30 cellular contexts compared by ENCODE assay signal in the genomic region with DNA sequence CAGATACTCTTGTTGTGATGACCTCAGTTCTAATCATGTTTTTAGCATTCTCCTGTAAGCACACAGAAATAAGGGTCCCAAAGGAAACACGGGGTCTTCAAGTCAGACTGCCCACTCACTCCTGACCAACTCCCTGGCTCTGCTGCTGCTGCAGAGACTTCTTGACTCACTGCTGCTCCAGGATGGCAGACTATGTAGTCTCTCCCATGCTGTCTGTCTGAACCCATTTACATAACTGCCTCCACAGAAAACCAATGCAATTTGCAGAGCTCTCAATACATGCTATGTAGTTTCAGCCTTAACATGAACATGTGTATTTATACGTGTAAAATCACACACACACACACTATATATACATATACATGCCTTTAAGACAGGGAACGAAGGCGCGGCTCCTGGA.
"Had no signal": no experiment of that assay in that cellular context is flagged by ENCODE, and none has a peak within 500 bp of the region (broad histone marks: within the 10 kb centered on the region; RNA-seq: fewer than 3 reads in every experiment).

No MANE protein-coding gene starts in this region.

- H3K27me3 ChIP-seq: brain microvascular endothelial cell, cardiac muscle cell, colonic mucosa, esophagus muscularis mucosa, gastroesophageal sphincter, heart right ventricle had no signal

- H3K9me3 Mint-ChIP-seq: activated B cell treated with CpG ODN at 0.5 μM for 24 hours; activated CD8-positive, alpha-beta T cell treated with anti-CD3 and anti-CD28 coated beads for 36 hours; activated T-helper 17 cell treated with anti-CD3 and anti-CD28 coated beads, Interleukin-2, amount 50 U/mL, for 72 hours; T-helper 2 cell treated with Interferon-gamma antibody and Interleukin-4, amounts not matched to agents 5 μg/mL and 100 μg/mL, for 36 hours had no signal

- H3K4me3 ChIP-seq: cardiac muscle cell, colonic mucosa, esophagus muscularis mucosa, gastroesophageal sphincter, heart right ventricle had no signal

- H3K36me3 ChIP-seq: brain microvascular endothelial cell, cardiac muscle cell, colonic mucosa had no signal

- H3K27ac Mint-ChIP-seq: activated B cell treated with CpG ODN at 0.5 μM for 24 hours; activated CD8-positive, alpha-beta T cell treated with anti-CD3 and anti-CD28 coated beads for 36 hours; activated naive CD8-positive, alpha-beta T cell; activated T-helper 17 cell treated with anti-CD3 and anti-CD28 coated beads, Interleukin-2, amount 50 U/mL, for 72 hours; T-helper 17 cell; T-helper 2 cell treated with Interferon-gamma antibody and Interleukin-4, amounts not matched to agents 5 μg/mL and 100 μg/mL, for 36 hours had no signal

- H3K9me3 ChIP-seq: colonic mucosa, esophagus muscularis mucosa, gastroesophageal sphincter had no signal

- H3K4me3 Mint-ChIP-seq: activated B cell treated with CpG ODN at 0.5 μM for 24 hours; activated CD8-positive, alpha-beta T cell treated with anti-CD3 and anti-CD28 coated beads for 36 hours; activated naive CD8-positive, alpha-beta T cell; activated T-cell treated with anti-CD3 and anti-CD28 coated beads, Interleukin-2, amount 50 U/mL, for 4 hours; activated T-helper 17 cell treated with anti-CD3 and anti-CD28 coated beads, Interleukin-2, amount 50 U/mL, for 72 hours; T-helper 17 cell; T-helper 2 cell treated with Interferon-gamma antibody and Interleukin-4, amounts not matched to agents 5 μg/mL and 100 μg/mL, for 36 hours had no signal

- H3K27ac ChIP-seq: brain microvascular endothelial cell, cardiac muscle cell, colonic mucosa, esophagus muscularis mucosa, gastroesophageal sphincter, heart right ventricle had no signal

- H3K27me3 Mint-ChIP-seq: activated B cell treated with CpG ODN at 0.5 μM for 24 hours; activated CD8-positive, alpha-beta T cell treated with anti-CD3 and anti-CD28 coated beads for 36 hours; activated naive CD8-positive, alpha-beta T cell; activated T-helper 17 cell treated with anti-CD3 and anti-CD28 coated beads, Interleukin-2, amount 50 U/mL, for 72 hours; T-helper 17 cell had no signal

- H3K4me1 Mint-ChIP-seq: activated B cell treated with CpG ODN at 0.5 μM for 24 hours; activated T-helper 17 cell treated with anti-CD3 and anti-CD28 coated beads, Interleukin-2, amount 50 U/mL, for 72 hours; T-helper 17 cell had no signal

- DNase-seq: activated B cell treated with CpG ODN at 0.5 μM for 24 hours; activated CD4-positive, alpha-beta T cell treated with anti-CD3 and anti-CD28 coated beads for 48 hours; activated CD4-positive, alpha-beta T cell treated with anti-CD3 and anti-CD28 coated beads, Interleukin-2, amount 50 U/mL, for 1 hour; activated CD4-positive, alpha-beta T cell treated with anti-CD3 and anti-CD28 coated beads, Interleukin-2, amount 50 U/mL, for 48 hours; activated CD8-positive, alpha-beta memory T cell treated with anti-CD3 and anti-CD28 coated beads for 24 hours; activated CD8-positive, alpha-beta T cell treated with anti-CD3 and anti-CD28 coated beads for 36 hours; activated effector memory CD4-positive, alpha-beta T cell treated with Interleukin-2 at 50 U/mL for 16 hours; activated gamma-delta T cell treated with Interleukin-2 at 50 U/mL for 16 hours; activated naive CD4-positive, alpha-beta T cell treated with anti-CD3 and anti-CD28 coated beads, Interleukin-2, amount 50 U/mL, for 16 hours; activated naive CD4-positive, alpha-beta T cell treated with Interleukin-2 at 50 U/mL for 16 hours; activated T-cell treated with anti-CD3 and anti-CD28 coated beads, Interleukin-2, amount 50 U/mL, for 4 hours; amniotic stem cell; anterior cingulate cortex; brain microvascular endothelial cell; central memory CD4-positive, alpha-beta T cell; cerebellar nuclear complex; colonic mucosa; effector CD8-positive, alpha-beta T cell; foreskin melanocyte; heart right ventricle; T-helper 1 cell; T-helper 17 cell; T1000 had no signal

- H3K36me3 Mint-ChIP-seq: activated naive CD8-positive, alpha-beta T cell had no signal

- ATAC-seq: activated CD4-positive, CD25-positive, alpha-beta regulatory T cell treated with anti-CD3 and anti-CD28 coated beads, Interleukin-2, amount 50 U/mL, for 24 hours; activated CD8-positive, alpha-beta T cell treated with anti-CD3 and anti-CD28 coated beads for 36 hours; activated T-cell treated with anti-CD3 and anti-CD28 coated beads, Interleukin-2, amount 50 U/mL, for 4 hours; activated T-helper 17 cell treated with anti-CD3 and anti-CD28 coated beads, Interleukin-2, amount 50 U/mL, for 72 hours; gastroesophageal sphincter; heart right ventricle; T-helper 17 cell had no signal

- H3K4me1 ChIP-seq: colonic mucosa, esophagus muscularis mucosa, gastroesophageal sphincter, heart right ventricle had no signal
